In genomic region chr6:105775095-105775494, GRCh38 we compare ENCODE assay signal across 34 cellular contexts.
"Had no signal": no experiment of that assay in that cellular context is flagged by ENCODE, and none has a peak within 500 bp of the region (broad histone marks: within the 10 kb centered on the region; RNA-seq: fewer than 3 reads in every experiment).

No MANE protein-coding gene starts in this region.

- H3K27ac Mint-ChIP-seq: T-cell had no signal

- H3K36me3 ChIP-seq: SJCRH30 had no signal

- H3K4me2 ChIP-seq: PC-9 had no signal

- H3K27ac ChIP-seq: PC-9, RWPE1, SJCRH30, SK-N-MC had no signal

- H3K4me3 ChIP-seq: PC-9, SJCRH30, SK-N-MC had no signal

- ATAC-seq: Panc1, Right ventricle myocardium inferior, SK-N-SH treated with all-trans-retinoic acid at 6 μM for 48 hours, T-cell had no signal

- DNase-seq: Kasumi-1, MM.1S, NCI-H1048, NCI-H1092 treated with DMSO at 0.1 percent for 48 hours, NCI-H1105 treated with DMSO at 0.1 percent for 48 hours, NCI-H1417, NCI-H1436, NCI-H146, NCI-H1694, NCI-H187, NCI-H1930, NCI-H2029 treated with DMSO at 0.1 percent for 48 hours, NCI-H2081 treated with DMSO at 0.1 percent for 48 hours, NCI-H2107, NCI-H2171, NCI-H226, NCI-H446 treated with DMSO at 0.1 percent for 48 hours, NCI-H510A, NCI-H524, NCI-H526, NCI-H69, NCI-H748 treated with DMSO at 0.1 percent for 48 hours, NCI-H82, PC-9, SHP77, SIG-M5, SJCRH30, T-cell had no signal

- H3K27me3 ChIP-seq: SJCRH30 had no signal

- H2AFZ ChIP-seq: PC-9 had no signal

- H3K4me3 Mint-ChIP-seq: T-cell had no signal

- H3K4me1 ChIP-seq: SJCRH30 had no signal

- FAIRE-seq: RCC 7860 had no signal

- H3K27me3 Mint-ChIP-seq: T-cell had no signal
